11 cellular contexts compared by ENCODE assay signal in the genomic region with DNA sequence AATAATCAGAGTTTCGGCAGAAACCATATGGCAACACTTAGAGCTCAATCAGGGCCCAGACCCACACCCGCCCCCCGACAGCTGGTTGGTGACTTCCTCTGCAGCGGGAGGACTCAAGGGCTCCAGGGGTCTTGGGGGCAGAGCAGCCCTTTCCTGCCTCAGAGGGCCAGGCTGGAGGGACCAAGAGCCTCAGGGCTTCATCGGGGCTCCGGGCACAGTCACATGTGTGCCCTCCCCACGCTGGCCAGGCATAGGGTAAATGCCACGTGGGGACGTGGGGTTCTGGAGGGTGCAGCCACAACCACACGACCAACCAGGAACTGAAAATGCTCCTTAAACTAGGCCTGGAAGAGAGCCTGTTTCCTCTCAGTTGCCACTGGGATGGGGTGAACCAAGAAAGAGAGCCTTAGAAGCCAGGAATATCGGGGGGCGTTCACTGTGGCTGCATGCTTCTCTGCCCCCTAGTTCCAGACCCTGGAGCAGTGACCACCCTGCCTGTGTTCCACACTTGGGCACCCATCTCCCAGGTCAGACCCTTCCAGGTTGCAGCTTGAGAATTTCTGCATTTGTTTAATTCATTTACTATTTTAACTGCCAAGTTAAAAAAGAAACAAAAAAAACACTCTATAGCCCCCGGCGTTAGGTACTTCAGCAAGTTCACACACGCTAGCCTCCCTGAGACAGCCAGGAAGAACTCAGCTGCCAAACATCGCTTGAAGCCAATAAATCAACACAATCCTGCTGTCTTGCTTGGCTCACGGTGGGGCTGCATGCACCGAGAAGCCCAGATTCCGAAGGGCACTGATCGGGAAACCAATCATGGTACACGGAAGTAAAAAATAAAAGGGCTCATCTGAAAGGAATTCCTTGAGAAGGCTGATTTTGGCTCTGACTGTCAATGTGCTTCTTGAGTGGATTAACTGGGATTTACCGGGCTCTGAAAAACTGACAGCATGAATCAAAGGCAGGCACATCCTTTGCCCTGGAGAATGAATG. TPM values are rescaled to one million over a fixed set of nuclear protein-coding genes. Genes with fewer than 3 reads are reported as not detected.
DNase-seq lines count a peak whose midpoint lies in the region; ATAC-seq and TF ChIP-seq lines count a peak whose summit lies in the region.
"Had no signal": no experiment of that assay in that cellular context is flagged by ENCODE, and none has a peak within 500 bp of the region (broad histone marks: within the 10 kb centered on the region; RNA-seq: fewer than 3 reads in every experiment).

No MANE protein-coding gene starts in this region.

- H3K9me3 Mint-ChIP-seq in central memory CD8-positive, alpha-beta T cell = peaks cover 6% of the 10 kb centered on the region
- H3K9me3 Mint-ChIP-seq in neural progenitor cell (peaks cover 5% of the 10 kb centered on the region), endodermal cell (no peaks in the 10 kb centered on the region)

- H3K36me3 ChIP-seq in neural progenitor cell (no peaks in the 10 kb centered on the region), endodermal cell (ENCODE audit: control insufficient read depth, insufficient read depth, low read length) (no peaks in the 10 kb centered on the region)

- no peak overlapping the region for H3K4me3 Mint-ChIP-seq in central memory CD8-positive, alpha-beta T cell
- H3K4me3 Mint-ChIP-seq in neural progenitor cell = peak overlapping the region; percentile 26
- no peak overlapping the region for H3K4me3 Mint-ChIP-seq in endodermal cell

- no peaks in the 10 kb centered on the region for H3K4me1 Mint-ChIP-seq in central memory CD8-positive, alpha-beta T cell
- H3K4me1 Mint-ChIP-seq in neural progenitor cell (peaks cover 53% of the 10 kb centered on the region), endodermal cell (peaks cover 7% of the 10 kb centered on the region)

- H3K9me3 ChIP-seq in neural progenitor cell (ENCODE audit: low read depth) = no peaks in the 10 kb centered on the region
- H3K9me3 ChIP-seq in endodermal cell (ENCODE audit: control insufficient read depth, low read length) = peaks cover 9% of the 10 kb centered on the region

- DNase-seq in DMS79 (lab: John Stamatoyannopoulos, UW) (peak; percentile 63), NCI-H2171 (lab: John Stamatoyannopoulos, UW) (peak; percentile 6), neural progenitor cell (ENCODE audit: low spot score) (peak; percentile 54), endodermal cell (no peak), SIG-M5 (lab: John Stamatoyannopoulos, UW) (no peak)
- no peak for DNase-seq in central memory CD8-positive, alpha-beta T cell (ENCODE audit: low spot score in 2 of 2)
- no peak for DNase-seq in stimulated activated CD4-positive, alpha-beta T cell treated with anti-CD3 and anti-CD28 coated beads, Interleukin-12 subunit alpha, Interleukin-12 subunit beta, amount 100 ng/mL, for 4 hours
- DNase-seq: DND-41; NCI-H2227 treated with DMSO at 0.1 percent for 48 hours; stimulated activated naive CD8-positive, alpha-beta T cell treated with anti-CD3 and anti-CD28 coated beads, Interleukin-15, Interleukin-2, amounts not matched to agents 100 U/mL and 50 U/mL, for 24 hours had no signal

- H2AFZ ChIP-seq in neural progenitor cell (replicated peaks) = no peak overlapping the region

- peaks cover 10% of the 10 kb centered on the region for H4K20me1 ChIP-seq in neural progenitor cell (ENCODE audit: low read depth)

- H3K27ac Mint-ChIP-seq in central memory CD8-positive, alpha-beta T cell (ENCODE audit: low read depth) = peak overlapping the region; percentile 83
- peak overlapping the region; percentile 42 for H3K27ac Mint-ChIP-seq in neural progenitor cell
- no peak overlapping the region for H3K27ac Mint-ChIP-seq in endodermal cell

- H3K9ac ChIP-seq in neural progenitor cell (no peak overlapping the region), endodermal cell (ENCODE audit: extremely low read depth, low read length, poor library complexity, severe bottlenecking) (no peak overlapping the region)

- H3K36me3 Mint-ChIP-seq in central memory CD8-positive, alpha-beta T cell (ENCODE audit: insufficient read depth) = no peaks in the 10 kb centered on the region
- no peaks in the 10 kb centered on the region for H3K36me3 Mint-ChIP-seq in neural progenitor cell
- peaks cover 9% of the 10 kb centered on the region for H3K36me3 Mint-ChIP-seq in endodermal cell (ENCODE audit: low read depth)

- no peak for TF ChIP-seq CTCF in neural progenitor cell (IDR thresholded peaks at IDR 0.05)
- no peak for TF ChIP-seq CTCF in endodermal cell (conservative IDR thresholded peaks at IDR 0.05)

- no peak overlapping the region for H3K27ac ChIP-seq in neural progenitor cell
- no peak overlapping the region for H3K27ac ChIP-seq in endodermal cell (ENCODE audit: low read depth, low read length)

- no peak overlapping the region for H3K4me3 ChIP-seq in neural progenitor cell
- no peak overlapping the region for H3K4me3 ChIP-seq in endodermal cell (ENCODE audit: low read length)

- H3K4me2 ChIP-seq in neural progenitor cell = no peak overlapping the region

- ATAC-seq in central memory CD8-positive, alpha-beta T cell (replicated peaks; ENCODE audit: extremely low read depth, poor library complexity, severe bottlenecking) = no peak
- ATAC-seq in HG03097 (IDR thresholded peaks at IDR 0.05; ENCODE audit: low FRiP score, unreplicated experiment) = no peak
- ATAC-seq: stimulated activated naive CD8-positive, alpha-beta T cell treated with anti-CD3 and anti-CD28 coated beads, Interleukin-15, Interleukin-2, amounts not matched to agents 100 U/mL and 50 U/mL, for 24 hours had no signal

- WGBS in endodermal cell (ENCODE audit: insufficient coverage in 1 of 2, insufficient read length in 1 of 2), 2 experiments = 91 to 93% methylated on average over 22 of the region's 22 CpGs

- H3K27me3 ChIP-seq in neural progenitor cell (peaks cover 20% of the 10 kb centered on the region), endodermal cell (ENCODE audit: control insufficient read depth, insufficient read depth, low read length, poor library complexity, severe bottlenecking) (no peaks in the 10 kb centered on the region)

- no peaks in the 10 kb centered on the region for H3F3A ChIP-seq in neural progenitor cell (ENCODE audit: low read depth)

- H3K27me3 Mint-ChIP-seq in central memory CD8-positive, alpha-beta T cell = peaks cover 62% of the 10 kb centered on the region
- peaks cover 13% of the 10 kb centered on the region for H3K27me3 Mint-ChIP-seq in neural progenitor cell (ENCODE audit: insufficient read depth, low read depth)
- peaks cover 1% of the 10 kb centered on the region for H3K27me3 Mint-ChIP-seq in endodermal cell (ENCODE audit: insufficient read depth)

- peaks cover 6% of the 10 kb centered on the region for H3K4me1 ChIP-seq in neural progenitor cell
- H3K4me1 ChIP-seq in endodermal cell (ENCODE audit: control insufficient read depth, insufficient read depth, low read length) = no peaks in the 10 kb centered on the region

- H3K79me2 ChIP-seq in neural progenitor cell (ENCODE audit: low read depth) = no peaks in the 10 kb centered on the region

RNA-seq across cellular contexts. Expression of gene PHYKPL, which starts 56.1 kb away (rescaled TPM):
- total RNA-seq in neural progenitor cell (ENCODE audit: low replicate concordance) (20.5 and 25.9 TPM in 2 replicates), endodermal cell (10 to 100 TPM; 59.9 to 82.5 TPM)
- 40.5 TPM for polyA plus RNA-seq in endodermal cell (2013, experiment 1 of 2)
- polyA plus RNA-seq in endodermal cell (2013, experiment 2 of 2) = 37.3 TPM

Comparison
In these comparisons a context has a peak if more than half of its experiments do, and no peak if none do; other contexts are left out.
1. DNase-seq: peak in DMS79 (single experiment), NCI-H2171 (single experiment) and neural progenitor cell (single experiment); none in central memory CD8-positive, alpha-beta T cell (0 of 2), endodermal cell (single experiment), stimulated activated CD4-positive, alpha-beta T cell treated with anti-CD3 and anti-CD28 coated beads, Interleukin-12 subunit alpha, Interleukin-12 subunit beta, amount 100 ng/mL, for 4 hours (single experiment) and SIG-M5 (single experiment).